10 cellular contexts compared by ENCODE assay signal in genomic region chr6:1872649-1873131, GRCh38.
A peak's percentile ranks its signal among the peaks of the same experiment; 100 is the strongest.
DNase-seq lines count a peak whose midpoint lies in the region; ATAC-seq and TF ChIP-seq lines count a peak whose summit lies in the region.
"Had no signal": no experiment of that assay in that cellular context is flagged by ENCODE, and none has a peak within 500 bp of the region (broad histone marks: within the 10 kb centered on the region; RNA-seq: fewer than 3 reads in every experiment).

No MANE protein-coding gene starts in this region.

- H3K4me3 ChIP-seq in HFF-Myc (replicated peaks; ENCODE audit: low read depth, low read length) (no peak overlapping the region), foreskin fibroblast (ENCODE audit: low read depth in 1 of 2, low read length in 2 of 2) (peak overlapping the region in 1 of 2 donors; percentile 4), smooth muscle cell (no peak overlapping the region)
- H3K4me3 ChIP-seq: GM12878 had no signal

- H3K79me2 ChIP-seq in smooth muscle cell (ENCODE audit: low read depth): no peaks in the 10 kb centered on the region

- H2AFZ ChIP-seq in smooth muscle cell (ENCODE audit: low read depth): no peak overlapping the region

- ATAC-seq in GM19463 (IDR thresholded peaks at IDR 0.05; ENCODE audit: unreplicated experiment): no peak
- ATAC-seq: GM12878 had no signal

- no peaks in the 10 kb centered on the region for H3K36me3 ChIP-seq in smooth muscle cell (ENCODE audit: low read depth)

- peaks cover 71% of the 10 kb centered on the region for H3K27me3 ChIP-seq in smooth muscle cell (ENCODE audit: low read depth)

- peak; percentile 71 for DNase-seq in HFF-Myc (ENCODE audit: extremely low read depth, low read depth)
- DNase-seq in NCI-H82 treated with DMSO at 0.1 percent for 48 hours (lab: John Stamatoyannopoulos, UW; ENCODE audit: unreplicated experiment): peak; percentile 92
- peak; percentile 73 to 79 for DNase-seq in foreskin fibroblast
- no peak for DNase-seq in smooth muscle cell (lab: John Stamatoyannopoulos, UW; ENCODE audit: unreplicated experiment)
- DNase-seq in epidermal melanocyte (ENCODE audit: insufficient read length, low spot score): no peak
- DNase-seq in activated CD4-positive, alpha-beta T cell treated with anti-CD3 and anti-CD28 coated beads for 1 hour: no peak
- DNase-seq: activated naive CD4-positive, alpha-beta T cell treated with anti-CD3 and anti-CD28 coated beads for 36 hours; KG1 had no signal

- no peak overlapping the region for H3K9ac ChIP-seq in smooth muscle cell (ENCODE audit: low read depth)

- peak overlapping the region; percentile 65 for H3K4me2 ChIP-seq in smooth muscle cell

- TF ChIP-seq CTCF in HFF-Myc (IDR thresholded peaks at IDR 0.05; ENCODE audit: low read depth, low read length, missing control alignments) (no peak), foreskin fibroblast (IDR thresholded peaks at IDR 0.05; ENCODE audit: low read depth, low read length) (no peak), smooth muscle cell (IDR thresholded peaks at IDR 0.05; ENCODE audit: borderline replicate concordance, insufficient read depth, poor library complexity, severe bottlenecking) (no peak)

- H4K20me1 ChIP-seq in smooth muscle cell (ENCODE audit: low read depth): no peaks in the 10 kb centered on the region

- 27% methylated on average over 11 of the region's 11 CpGs for WGBS in smooth muscle cell (ENCODE audit: low lambda C conversion rate)

- no peak overlapping the region for H3K27ac ChIP-seq in smooth muscle cell (ENCODE audit: low read depth)

- H3K4me1 ChIP-seq in smooth muscle cell (ENCODE audit: low read depth): peaks cover 32% of the 10 kb centered on the region

- no peaks in the 10 kb centered on the region for H3K9me3 ChIP-seq in smooth muscle cell (replicated peaks; ENCODE audit: low read depth)

- H3F3A ChIP-seq in smooth muscle cell (ENCODE audit: low read depth): no peaks in the 10 kb centered on the region

Comparison
In these comparisons a context has a peak if more than half of its experiments do, and no peak if none do; other contexts are left out.
1. DNase-seq: peak in HFF-Myc (single experiment), NCI-H82 treated with DMSO at 0.1 percent for 48 hours (single experiment) and foreskin fibroblast (2 of 2); none in smooth muscle cell (single experiment), epidermal melanocyte (single experiment) and activated CD4-positive, alpha-beta T cell treated with anti-CD3 and anti-CD28 coated beads for 1 hour (single experiment).